ENCODE assay signal across 19 cellular contexts in the genomic region with DNA sequence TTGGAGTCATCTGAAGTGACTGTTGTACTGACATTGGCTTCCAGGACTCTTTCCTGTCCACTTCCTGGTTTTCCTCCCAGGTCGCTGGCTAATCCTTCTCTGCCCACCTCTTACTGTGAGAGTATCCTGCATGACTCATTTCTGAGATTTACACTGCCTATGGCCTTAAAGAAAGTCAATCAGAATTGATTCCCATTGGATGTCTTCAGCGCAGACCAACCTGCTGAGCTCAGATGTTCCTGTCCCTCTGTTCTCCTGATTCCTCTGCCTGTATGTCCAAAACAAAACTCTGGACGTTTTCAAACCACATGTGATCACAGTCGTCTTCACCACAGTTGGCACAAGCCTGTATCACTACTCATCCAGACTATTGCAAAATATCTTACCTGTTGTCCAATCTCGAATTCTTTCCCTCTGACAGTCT.
DNase-seq lines count a peak whose midpoint lies in the region; ATAC-seq, FAIRE-seq and TF ChIP-seq lines count a peak whose summit lies in the region.
"Had no signal": no experiment of that assay in that cellular context is flagged by ENCODE, and none has a peak within 500 bp of the region (broad histone marks: within the 10 kb centered on the region; RNA-seq: fewer than 3 reads in every experiment).

No MANE protein-coding gene starts in this region.

- H3K27ac ChIP-seq in A549 (no peak overlapping the region), HCT116 (ENCODE audit: low read depth, low read length) (no peak overlapping the region)
- H3K27ac ChIP-seq in CD4-positive, alpha-beta T cell (ENCODE audit: low read depth, low read length), result no peak overlapping the region
- H3K27ac ChIP-seq: heart left ventricle, prostate gland, WERI-Rb-1 had no signal

- no peaks in the 10 kb centered on the region for H3K27me3 Mint-ChIP-seq in activated CD4-positive, alpha-beta T cell treated with anti-CD3 and anti-CD28 coated beads for 36 hours
- H3K27me3 Mint-ChIP-seq in activated T-cell treated with anti-CD3 and anti-CD28 coated beads, Interleukin-2, amount 50 U/mL, for 24 hours, result no peaks in the 10 kb centered on the region
- H3K27me3 Mint-ChIP-seq in CD4-positive, alpha-beta T cell, result no peaks in the 10 kb centered on the region
- H3K27me3 Mint-ChIP-seq: stimulated activated naive CD8-positive, alpha-beta T cell treated with anti-CD3 and anti-CD28 coated beads, Interleukin-15, amount 100 ng/mL, for 72 hours had no signal

- TF ChIP-seq RAD21 in A549 (conservative IDR thresholded peaks at IDR 0.05 in 1 of 2, IDR thresholded peaks at IDR 0.05 in 1 of 2) (no peak), HCT116 (IDR thresholded peaks at IDR 0.05; ENCODE audit: low read depth) (no peak)

- H3K9me3 ChIP-seq in A549 (no peaks in the 10 kb centered on the region), HCT116 (ENCODE audit: control insufficient read depth in 1 of 2, insufficient read depth in 1 of 2, low read depth in 1 of 2, low read length in 2 of 2) (no peaks in the 10 kb centered on the region)
- H3K9me3 ChIP-seq in CD4-positive, alpha-beta T cell (ENCODE audit: control insufficient read depth, low read length), result no peaks in the 10 kb centered on the region
- H3K9me3 ChIP-seq: heart left ventricle, prostate gland had no signal

- intact Hi-C loops in HCT116 (cut with micrococcal nuclease), result no loop called here
- intact Hi-C loops in activated CD4-positive, alpha-beta T cell treated with anti-CD3 and anti-CD28 coated beads for 36 hours (cut with DNase I, micrococcal nuclease), result no loop called here
- intact Hi-C loops in CD4-positive, alpha-beta T cell (cut with DNase I, micrococcal nuclease), result no loop called here

- TF ChIP-seq POLR2A in A549 (IDR thresholded peaks at IDR 0.05; ENCODE audit: low read length) (no peak), HCT116 (IDR thresholded peaks at IDR 0.05; ENCODE audit: borderline replicate concordance, extremely low read depth, insufficient read depth, insufficient read length) (no peak)

- no peaks in the 10 kb centered on the region for H3K36me3 Mint-ChIP-seq in activated CD4-positive, alpha-beta T cell treated with anti-CD3 and anti-CD28 coated beads for 36 hours (ENCODE audit: low read depth)
- H3K36me3 Mint-ChIP-seq in activated T-cell treated with anti-CD3 and anti-CD28 coated beads, Interleukin-2, amount 50 U/mL, for 24 hours (ENCODE audit: low read depth), result no peaks in the 10 kb centered on the region
- no peaks in the 10 kb centered on the region for H3K36me3 Mint-ChIP-seq in CD4-positive, alpha-beta T cell (ENCODE audit: low read depth)

- H3K4me2 ChIP-seq in A549 (0 out of 3 replicates have a peak overlapping the region, but pooled peaks have one; percentile 40), HCT116 (ENCODE audit: low read length) (peak overlapping the region; percentile 44)

- RAD21 ChIA-PET in HCT116 (lab: Charles Lee; ENCODE audit: low non-redundant PET in 1 of 2, low total read pairs in 2 of 2, uncharacterized antibody in 2 of 2, unreplicated experiment in 2 of 2), result no interaction called here

- no peaks in the 10 kb centered on the region for H3K4me1 Mint-ChIP-seq in activated CD4-positive, alpha-beta T cell treated with anti-CD3 and anti-CD28 coated beads for 36 hours
- H3K4me1 Mint-ChIP-seq in activated T-cell treated with anti-CD3 and anti-CD28 coated beads, Interleukin-2, amount 50 U/mL, for 24 hours (ENCODE audit: low read depth), result no peaks in the 10 kb centered on the region
- no peaks in the 10 kb centered on the region for H3K4me1 Mint-ChIP-seq in CD4-positive, alpha-beta T cell (ENCODE audit: low read depth)
- H3K4me1 Mint-ChIP-seq: stimulated activated naive CD8-positive, alpha-beta T cell treated with anti-CD3 and anti-CD28 coated beads, Interleukin-15, amount 100 ng/mL, for 72 hours had no signal

- WGBS in A549 (ENCODE audit: missing lambda C conversion rate), result 23% methylated on average over 5 of the region's 5 CpGs

- peak in 1 of 2 experiments; percentile 59; a peak in 2 of 6 replicates for ATAC-seq in A549
- ATAC-seq in HCT116, result peak; percentile 49; the same call in 1 of the 2 replicates
- no peak for ATAC-seq in activated CD4-positive, alpha-beta T cell treated with anti-CD3 and anti-CD28 coated beads for 36 hours
- ATAC-seq in CD4-positive, alpha-beta T cell (ENCODE audit: poor library complexity), result no peak
- ATAC-seq: stimulated activated naive CD8-positive, alpha-beta T cell treated with anti-CD3 and anti-CD28 coated beads, Interleukin-15, amount 100 ng/mL, for 72 hours had no signal

- no peak overlapping the region for H3K9ac ChIP-seq in HCT116 (ENCODE audit: low read length)

- no peaks in the 10 kb centered on the region for H4K20me1 ChIP-seq in HCT116 (ENCODE audit: insufficient read depth)

- H3K9me3 Mint-ChIP-seq in activated CD4-positive, alpha-beta T cell treated with anti-CD3 and anti-CD28 coated beads for 36 hours (ENCODE audit: low read depth), result no peaks in the 10 kb centered on the region
- H3K9me3 Mint-ChIP-seq in activated T-cell treated with anti-CD3 and anti-CD28 coated beads, Interleukin-2, amount 50 U/mL, for 24 hours, result no peaks in the 10 kb centered on the region
- no peaks in the 10 kb centered on the region for H3K9me3 Mint-ChIP-seq in CD4-positive, alpha-beta T cell
- H3K9me3 Mint-ChIP-seq: stimulated activated naive CD8-positive, alpha-beta T cell treated with anti-CD3 and anti-CD28 coated beads, Interleukin-15, amount 100 ng/mL, for 72 hours had no signal

- no peak overlapping the region for H3K4me3 Mint-ChIP-seq in activated CD4-positive, alpha-beta T cell treated with anti-CD3 and anti-CD28 coated beads for 36 hours
- H3K4me3 Mint-ChIP-seq in activated T-cell treated with anti-CD3 and anti-CD28 coated beads, Interleukin-2, amount 50 U/mL, for 24 hours, result no peak overlapping the region
- H3K4me3 Mint-ChIP-seq in CD4-positive, alpha-beta T cell, result no peak overlapping the region
- H3K4me3 Mint-ChIP-seq: stimulated activated naive CD8-positive, alpha-beta T cell treated with anti-CD3 and anti-CD28 coated beads, Interleukin-15, amount 100 ng/mL, for 72 hours had no signal

- no peak for TF ChIP-seq CTCF in A549 (IDR thresholded peaks at IDR 0.05)
- TF ChIP-seq CTCF in HCT116 (IDR thresholded peaks at IDR 0.05 in 2 of 3, conservative IDR thresholded peaks at IDR 0.05 in 1 of 3; ENCODE audit: borderline replicate concordance in 1 of 3, insufficient read depth in 1 of 3, low read depth in 2 of 3, low read length in 2 of 3), result no peak
- TF ChIP-seq CTCF in CD4-positive, alpha-beta T cell (IDR thresholded peaks at IDR 0.05), result no peak

- peaks cover 6% of the 10 kb centered on the region; the same call in 1 of the 2 replicates for H3K27me3 ChIP-seq in HCT116 (ENCODE audit: insufficient read depth, low read length)
- no peaks in the 10 kb centered on the region for H3K27me3 ChIP-seq in CD4-positive, alpha-beta T cell (ENCODE audit: control insufficient read depth, insufficient read depth, low read length)
- H3K27me3 ChIP-seq: heart left ventricle had no signal

- H3K4me3 ChIP-seq in A549 (no peak overlapping the region), HCT116 (replicated peaks in 1 of 2; ENCODE audit: low read depth in 1 of 2, low read length in 2 of 2) (no peak overlapping the region)
- H3K4me3 ChIP-seq: heart left ventricle, prostate gland had no signal

- no peaks in the 10 kb centered on the region for H3K36me3 ChIP-seq in HCT116 (ENCODE audit: control insufficient read depth in 1 of 2, insufficient read depth in 2 of 2, low read length in 2 of 2)
- H3K36me3 ChIP-seq: heart left ventricle, prostate gland, WERI-Rb-1 had no signal

- TF ChIP-seq EP300 in A549 (IDR thresholded peaks at IDR 0.05), result no peak

- no peak for FAIRE-seq in A549 (lab: Jason Lieb, UNC)

- POLR2A ChIA-PET in A549 (lab: Yijun Ruan, JAX) (no interaction called here), HCT116 (lab: Charles Lee) (interaction anchor here (1.8 kb wide), 1 partner anchor 11 kb away, joined by 8 read pairs; no protein-coding TSS in a partner anchor)
- POLR2A ChIA-PET in activated CD4-positive, alpha-beta T cell treated with anti-CD3 and anti-CD28 coated beads for 36 hours (lab: Charles Lee), result no interaction called here
- POLR2A ChIA-PET in CD4-positive, alpha-beta T cell (lab: Charles Lee), result no interaction called here

- no TSS peak for BruUV-seq in HCT116 (replicated peaks; lab: Mats Ljungman, UMichigan)

- H2AFZ ChIP-seq in HCT116 (ENCODE audit: low read depth, low read length, poor library complexity, severe bottlenecking), result peak overlapping the region; percentile 47

- CTCF ChIA-PET in A549 (lab: Yijun Ruan, JAX), result interaction anchor here (1.2 kb wide), 1 partner anchor 39 kb away, joined by 3 read pairs; no protein-coding TSS in a partner anchor
- CTCF ChIA-PET in HCT116 (lab: Charles Lee), result no interaction called here
- CTCF ChIA-PET in activated CD4-positive, alpha-beta T cell treated with anti-CD3 and anti-CD28 coated beads for 36 hours (lab: Charles Lee), result no interaction called here
- CTCF ChIA-PET in CD4-positive, alpha-beta T cell (lab: Charles Lee), result no interaction called here

- H3K9me2 ChIP-seq in HCT116 (ENCODE audit: insufficient read depth), result no peaks in the 10 kb centered on the region

- H3K4me1 ChIP-seq in A549 (peaks cover 9% of the 10 kb centered on the region; the same call in 1 of the 3 replicates), HCT116 (ENCODE audit: control insufficient read depth in 1 of 2, insufficient read depth in 2 of 2, low read length in 2 of 2) (peaks cover 0 to 10% of the 10 kb centered on the region in 2 experiments; a peak in 3 of 4 replicates)
- H3K4me1 ChIP-seq: prostate gland had no signal

- DNase-seq in A549 (ENCODE audit: low read depth in 1 of 2, low spot score in 1 of 2) (peak in 1 of 2 experiments; percentile 15), HCT116 (ENCODE audit: low read depth, low spot score) (no peak), SW480 (ENCODE audit: low spot score) (peak; percentile 54), iPS-NIHi7 (ENCODE audit: extremely low spot score) (peak; percentile 26), NCI-H2029 (lab: John Stamatoyannopoulos, UW) (no peak)
- DNase-seq in activated CD4-positive, alpha-beta T cell treated with anti-CD3 and anti-CD28 coated beads for 36 hours, result no peak
- DNase-seq in activated T-cell treated with anti-CD3 and anti-CD28 coated beads, Interleukin-2, amount 50 U/mL, for 24 hours, result no peak
- no peak for DNase-seq in CD4-positive, alpha-beta T cell
- DNase-seq: activated CD8-positive, alpha-beta memory T cell treated with anti-CD3 and anti-CD28 coated beads for 24 hours; activated effector memory CD4-positive, alpha-beta T cell treated with anti-CD3 and anti-CD28 coated beads, Interleukin-2, amount 50 U/mL, for 16 hours; heart left ventricle; kidney glomerular epithelial cell; NCI-H1694; NCI-H510A; OCI-M1; stimulated activated naive CD8-positive, alpha-beta T cell treated with anti-CD3 and anti-CD28 coated beads, Interleukin-15, amount 100 ng/mL, for 72 hours; SW 1271; WERI-Rb-1 had no signal

- H3K79me2 ChIP-seq in HCT116 (ENCODE audit: insufficient read depth, low read length), result no peaks in the 10 kb centered on the region

- H3K27ac Mint-ChIP-seq in activated CD4-positive, alpha-beta T cell treated with anti-CD3 and anti-CD28 coated beads for 36 hours, result no peak overlapping the region
- H3K27ac Mint-ChIP-seq in activated T-cell treated with anti-CD3 and anti-CD28 coated beads, Interleukin-2, amount 50 U/mL, for 24 hours, result no peak overlapping the region
- H3K27ac Mint-ChIP-seq in CD4-positive, alpha-beta T cell, result no peak overlapping the region
- H3K27ac Mint-ChIP-seq: stimulated activated naive CD8-positive, alpha-beta T cell treated with anti-CD3 and anti-CD28 coated beads, Interleukin-15, amount 100 ng/mL, for 72 hours had no signal

Comparison
In these comparisons a context has a peak if more than half of its experiments do, and no peak if none do; other contexts are left out.
1. DNase-seq: peak in SW480 (single experiment) and iPS-NIHi7 (single experiment); none in HCT116 (single experiment), NCI-H2029 (single experiment), activated CD4-positive, alpha-beta T cell treated with anti-CD3 and anti-CD28 coated beads for 36 hours (single experiment), activated T-cell treated with anti-CD3 and anti-CD28 coated beads, Interleukin-2, amount 50 U/mL, for 24 hours (single experiment) and CD4-positive, alpha-beta T cell (0 of 10).